17 cellular contexts compared by ENCODE assay signal in the genomic region with DNA sequence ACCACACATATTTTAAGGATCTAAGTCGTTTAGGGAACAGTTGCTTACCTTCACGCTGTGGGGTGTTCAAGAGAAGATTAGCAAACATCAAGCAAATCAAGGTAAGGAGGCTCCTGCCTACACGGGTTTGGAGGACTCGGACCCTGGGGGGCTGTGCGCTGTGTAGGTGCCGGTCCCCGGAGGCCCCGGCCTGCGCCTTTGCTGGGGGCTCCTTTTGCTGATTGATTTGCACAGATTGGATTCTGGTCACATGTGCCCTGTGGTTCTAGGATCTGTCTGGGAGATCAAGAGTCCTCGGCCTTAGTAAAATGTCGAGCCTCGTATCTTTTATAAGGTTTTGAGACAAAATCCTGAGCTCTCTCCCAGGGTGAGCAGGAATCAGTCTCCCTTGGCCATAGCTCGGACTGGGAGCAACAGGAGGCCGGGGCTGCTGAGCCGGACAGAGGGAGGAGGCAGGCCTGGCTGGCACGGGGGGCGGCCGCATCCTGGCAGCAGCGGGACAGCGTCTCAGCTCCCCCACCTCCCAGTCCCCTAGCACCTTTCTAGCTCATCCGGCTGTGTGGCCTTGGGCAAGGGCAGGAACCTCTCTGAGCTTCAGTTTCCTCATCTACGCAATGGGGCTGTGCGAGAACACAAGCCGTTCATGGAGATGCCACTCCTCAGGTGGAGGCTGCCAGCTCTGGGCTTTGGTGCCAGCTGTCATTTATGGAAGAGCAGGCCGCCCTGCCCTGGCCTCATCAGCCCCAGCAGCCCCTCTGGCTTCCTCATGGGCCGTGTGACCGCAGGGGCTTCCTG.
"Had no signal": no experiment of that assay in that cellular context is flagged by ENCODE, and none has a peak within 500 bp of the region (broad histone marks: within the 10 kb centered on the region; RNA-seq: fewer than 3 reads in every experiment).

No MANE protein-coding gene starts in this region.

- DNase-seq: activated effector memory CD4-positive, alpha-beta T cell treated with anti-CD3 and anti-CD28 coated beads, Interleukin-2, amount 50 U/mL, for 16 hours; activated naive CD4-positive, alpha-beta T cell treated with anti-CD3 and anti-CD28 coated beads, Interleukin-2, amount 50 U/mL, for 16 hours; activated T-cell treated with anti-CD3 and anti-CD28 coated beads, Interleukin-2, amount 50 U/mL, for 4 hours; aorta; brain microvascular endothelial cell; cortex of kidney; effector memory CD4-positive, alpha-beta T cell; left cardiac atrium; nucleus accumbens; retina; stimulated activated CD4-positive, alpha-beta T cell treated with anti-CD3 and anti-CD28 coated beads, Interleukin-12 subunit alpha, Interleukin-12 subunit beta, amount 100 ng/mL, for 4 hours; stimulated activated CD4-positive, alpha-beta T cell treated with anti-CD3 and anti-CD28 coated beads, Interleukin-1b, Interleukin-23, amount 100 ng/mL, for 48 hours; trophoblast cell had no signal

- H3K27me3 ChIP-seq: brain microvascular endothelial cell, hepatocyte had no signal

- ATAC-seq: activated CD4-positive, CD25-positive, alpha-beta regulatory T cell treated with anti-CD3 and anti-CD28 coated beads, Interleukin-2, amount 50 U/mL, for 24 hours; activated T-cell treated with anti-CD3 and anti-CD28 coated beads, Interleukin-2, amount 50 U/mL, for 4 hours; left cardiac atrium; natural killer cell treated with Interleukin-12 subunit alpha and Interleukin-12 subunit beta and Interleukin-15 and Interleukin-18, amount 100 ng/mL, for 72 hours had no signal

- H3K4me3 ChIP-seq: hepatocyte, lung had no signal

- H3K27ac ChIP-seq: brain microvascular endothelial cell, hepatocyte had no signal

- H3K36me3 ChIP-seq: brain microvascular endothelial cell had no signal
